In the genomic region with DNA sequence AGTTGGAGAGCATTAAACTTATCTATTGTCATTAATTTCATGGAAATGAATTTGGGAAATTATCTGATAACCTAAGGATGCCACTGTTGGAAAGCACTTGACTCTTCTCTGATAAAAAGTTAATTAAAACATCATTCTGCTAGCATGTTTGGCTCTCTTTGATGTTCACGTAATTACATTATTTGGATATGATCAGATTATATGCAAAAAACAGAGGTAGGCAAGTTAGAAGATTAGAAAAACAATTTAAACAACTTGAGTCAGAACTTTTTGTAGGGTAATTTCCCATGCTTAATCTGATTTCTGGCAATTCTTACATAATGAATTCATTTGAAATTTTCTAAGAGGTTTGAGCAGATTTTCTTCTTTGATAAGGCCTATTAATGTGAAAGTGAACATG, we compare ENCODE assay signal across 33 cellular contexts.
A peak's percentile ranks its signal among the peaks of the same experiment; 100 is the strongest.
DNase-seq lines count a peak whose midpoint lies in the region; ATAC-seq and TF ChIP-seq lines count a peak whose summit lies in the region.
"Had no signal": no experiment of that assay in that cellular context is flagged by ENCODE, and none has a peak within 500 bp of the region (broad histone marks: within the 10 kb centered on the region; RNA-seq: fewer than 3 reads in every experiment).

No MANE protein-coding gene starts in this region.

- no peak for ATAC-seq in SK-N-SH treated with all-trans-retinoic acid at 6 μM for 48 hours
- ATAC-seq in GM18502 (IDR thresholded peaks at IDR 0.05; ENCODE audit: poor library complexity, unreplicated experiment): no peak
- ATAC-seq in PC-3: no peak
- ATAC-seq: A549; CD8-positive, alpha-beta T cell had no signal

- H3K4me2 ChIP-seq in SK-N-SH (no peak overlapping the region), PC-3 (ENCODE audit: low read length) (no peak overlapping the region)
- H3K4me2 ChIP-seq: A549; BLaER1; BLaER1 treated with 17β-estradiol and CSF1 and Interleukin-3, amounts not matched to agents 10 nM and 100 nM had no signal

- H3F3A ChIP-seq in SK-N-SH (replicated peaks; ENCODE audit: insufficient read depth) (no peaks in the 10 kb centered on the region), PC-3 (ENCODE audit: low read length, unreplicated experiment) (no peaks in the 10 kb centered on the region)

- no TSS peak for BruUV-seq in A673 (replicated peaks; lab: Mats Ljungman, UMichigan)
- BruUV-seq in PC-3 (replicated peaks; lab: Mats Ljungman, UMichigan): no TSS peak

- intact Hi-C loops in A673 (cut with micrococcal nuclease; ENCODE audit: unreplicated experiment) (no loop called here), PC-3 (cut with micrococcal nuclease) (no loop called here), ovary (cut with DNase I) (no loop called here)

- H3K36me3 ChIP-seq in A673 (ENCODE audit: insufficient read depth, low read length, poor library complexity, severe bottlenecking) (no peaks in the 10 kb centered on the region), SK-N-SH (replicated peaks in 1 of 2; ENCODE audit: control insufficient read depth in 1 of 2, insufficient read depth in 2 of 2, low read length in 1 of 2) (no peaks in the 10 kb centered on the region), PC-3 (ENCODE audit: low read depth, low read length) (no peaks in the 10 kb centered on the region), ovary (no peaks in the 10 kb centered on the region)
- H3K36me3 ChIP-seq: BE2C; BLaER1; BLaER1 treated with 17β-estradiol and CSF1 and Interleukin-3, amounts not matched to agents 10 nM and 100 nM had no signal

- H3K9ac ChIP-seq in SK-N-SH: no peak overlapping the region
- H3K9ac ChIP-seq in PC-3 (ENCODE audit: low read length): no peak overlapping the region
- H3K9ac ChIP-seq: BLaER1; BLaER1 treated with 17β-estradiol and CSF1 and Interleukin-3, amounts not matched to agents 10 nM and 100 nM had no signal

- CTCF ChIA-PET in A673 (lab: Charles Lee) (no interaction called here), SK-N-SH (lab: Yijun Ruan, JAX) (no interaction called here), PC-3 (lab: Charles Lee) (no interaction called here)

- 28% methylated on average over 1 of the region's 1 CpG for WGBS in SK-N-SH (ENCODE audit: low lambda C conversion rate)
- 60 to 76% (median 73%) methylated on average over 1 of the region's 1 CpG for WGBS in ovary, 3 donors

- H3K79me2 ChIP-seq in SK-N-SH (ENCODE audit: insufficient read depth) (no peaks in the 10 kb centered on the region), PC-3 (ENCODE audit: low read length) (no peaks in the 10 kb centered on the region)

- H3K4me3 ChIP-seq in A673 (ENCODE audit: low read depth, low read length, poor library complexity, severe bottlenecking) (no peak overlapping the region), SK-N-SH (ENCODE audit: low read depth in 2 of 2, low read length in 1 of 2) (no peak overlapping the region), PC-3 (ENCODE audit: low read length) (no peak overlapping the region), ovary (no peak overlapping the region)
- H3K4me3 ChIP-seq: A549; BLaER1; BLaER1 treated with 17β-estradiol and CSF1 and Interleukin-3, amounts not matched to agents 10 nM and 100 nM had no signal

- TF ChIP-seq EP300 in SK-N-SH (IDR thresholded peaks at IDR 0.05; ENCODE audit: borderline replicate concordance in 1 of 2, low read depth in 1 of 2, low read length in 1 of 2) (peak in 1 of 2 experiments; percentile 40; a peak in 1 of 4 replicates), ovary (IDR thresholded peaks at IDR 0.05) (no peak)

- H3K9me3 ChIP-seq in A673 (ENCODE audit: low read depth, low read length, poor library complexity, severe bottlenecking) (no peaks in the 10 kb centered on the region), SK-N-SH (no peaks in the 10 kb centered on the region), PC-3 (ENCODE audit: low read length) (no peaks in the 10 kb centered on the region), ovary (no peaks in the 10 kb centered on the region)
- H3K9me3 ChIP-seq: A549; BE2C; BLaER1; BLaER1 treated with 17β-estradiol and CSF1 and Interleukin-3, amounts not matched to agents 10 nM and 100 nM; Caco-2 had no signal

- TF ChIP-seq RAD21 in SK-N-SH (IDR thresholded peaks at IDR 0.05; ENCODE audit: low read length): no peak

- H3K27ac ChIP-seq in A673 (ENCODE audit: low read depth, low read length, poor library complexity, severe bottlenecking) (peak overlapping the region; percentile 5), SK-N-SH (ENCODE audit: low read depth in 2 of 2, low read length in 1 of 2) (no peak overlapping the region), PC-3 (ENCODE audit: low read length) (no peak overlapping the region), ovary (no peak overlapping the region)
- H3K27ac ChIP-seq: 22Rv1; A549; BLaER1; BLaER1 treated with 17β-estradiol and CSF1 and Interleukin-3, amounts not matched to agents 10 nM and 100 nM; C4-2B had no signal

- H3K4me1 ChIP-seq in A673 (ENCODE audit: insufficient read depth, low read length, poor library complexity, severe bottlenecking) (peaks cover 17% of the 10 kb centered on the region), SK-N-SH (ENCODE audit: control insufficient read depth in 1 of 2, insufficient read depth in 2 of 2, low read depth in 1 of 2, low read length in 1 of 2) (no peaks in the 10 kb centered on the region; a peak in 2 of 4 replicates), PC-3 (ENCODE audit: insufficient read depth, low read length) (no peaks in the 10 kb centered on the region), ovary (ENCODE audit: insufficient read depth) (no peaks in the 10 kb centered on the region)
- H3K4me1 ChIP-seq: A549; BE2C; BLaER1; BLaER1 treated with 17β-estradiol and CSF1 and Interleukin-3, amounts not matched to agents 10 nM and 100 nM; Caco-2 had no signal

- POLR2A ChIA-PET in A673 (lab: Charles Lee; ENCODE audit: low non-redundant PET): no interaction called here
- POLR2A ChIA-PET in SK-N-SH (lab: Yijun Ruan, JAX): no interaction called here
- POLR2A ChIA-PET in PC-3 (lab: Charles Lee; ENCODE audit: unreplicated experiment): no interaction called here

- no peak for TF ChIP-seq POLR2A in ovary (IDR thresholded peaks at IDR 0.05)

- no peaks in the 10 kb centered on the region for H3K27me3 ChIP-seq in A673 (replicated peaks; ENCODE audit: insufficient read depth, low read depth, low read length, poor library complexity)
- no peaks in the 10 kb centered on the region for H3K27me3 ChIP-seq in SK-N-SH (ENCODE audit: insufficient read depth)
- H3K27me3 ChIP-seq in PC-3 (ENCODE audit: low read length): no peaks in the 10 kb centered on the region
- no peaks in the 10 kb centered on the region for H3K27me3 ChIP-seq in ovary
- H3K27me3 ChIP-seq: BE2C; BLaER1; BLaER1 treated with 17β-estradiol and CSF1 and Interleukin-3, amounts not matched to agents 10 nM and 100 nM had no signal

- no peak overlapping the region for H2AFZ ChIP-seq in SK-N-SH (ENCODE audit: low read depth)
- no peak overlapping the region for H2AFZ ChIP-seq in PC-3 (ENCODE audit: low read length)

- DNase-seq in A673 (ENCODE audit: low spot score) (peak; percentile 35), SK-N-DZ (ENCODE audit: low spot score) (peak; percentile 54), SK-N-SH (no peak), PC-3 (no peak), AG08396 (ENCODE audit: low spot score) (no peak), ovary (no peak)
- DNase-seq: 8988T; ACHN; AML-193; BE2C; C1 segment of cervical spinal cord; Caco-2; Calu3; CD4-positive, alpha-beta memory T cell; CD4-positive, alpha-beta T cell; CD4-positive, CD25-positive, alpha-beta regulatory T cell; CD8-positive, alpha-beta memory T cell; CD8-positive, alpha-beta T cell; COR-L47; DMS 273 treated with DMSO at 0.1 percent for 48 hours; DMS153; DMS53; DMS79; DMS79 treated with DMSO at 0.1 percent for 48 hours; DND-41; EL had no signal

- no peaks in the 10 kb centered on the region for H3K9me2 ChIP-seq in SK-N-SH
- no peaks in the 10 kb centered on the region for H3K9me2 ChIP-seq in PC-3 (replicated peaks; ENCODE audit: low read length)

- H4K20me1 ChIP-seq in SK-N-SH (ENCODE audit: insufficient read depth) (no peaks in the 10 kb centered on the region), PC-3 (ENCODE audit: low read length) (no peaks in the 10 kb centered on the region)
- H4K20me1 ChIP-seq: BLaER1; BLaER1 treated with 17β-estradiol and CSF1 and Interleukin-3, amounts not matched to agents 10 nM and 100 nM had no signal

- no peak for TF ChIP-seq CTCF in A673 (conservative IDR thresholded peaks at IDR 0.05; ENCODE audit: low read depth, low read length)
- no peak for TF ChIP-seq CTCF in SK-N-SH (IDR thresholded peaks at IDR 0.05)
- no peak for TF ChIP-seq CTCF in PC-3 (conservative IDR thresholded peaks at IDR 0.05; ENCODE audit: low read depth, low read length)
- TF ChIP-seq CTCF in ovary (IDR thresholded peaks at IDR 0.05): no peak

TF ChIP-seq in SK-N-SH treated with all-trans-retinoic acid at 6 μM for 48 hours, 23 proteins besides CTCF, POLR2A, EP300 and RAD21 (continues in another document):
- TF ChIP-seq BACH2 (CRISPR knock-in tag; IDR thresholded peaks at IDR 0.05; ENCODE audit: borderline replicate concordance) (no peak), OSR1 (CRISPR knock-in tag; IDR thresholded peaks at IDR 0.05) (no peak), ARNTL (CRISPR knock-in tag; IDR thresholded peaks at IDR 0.05; ENCODE audit: borderline replicate concordance, low read depth) (no peak)
- TF ChIP-seq, protein P1, sequence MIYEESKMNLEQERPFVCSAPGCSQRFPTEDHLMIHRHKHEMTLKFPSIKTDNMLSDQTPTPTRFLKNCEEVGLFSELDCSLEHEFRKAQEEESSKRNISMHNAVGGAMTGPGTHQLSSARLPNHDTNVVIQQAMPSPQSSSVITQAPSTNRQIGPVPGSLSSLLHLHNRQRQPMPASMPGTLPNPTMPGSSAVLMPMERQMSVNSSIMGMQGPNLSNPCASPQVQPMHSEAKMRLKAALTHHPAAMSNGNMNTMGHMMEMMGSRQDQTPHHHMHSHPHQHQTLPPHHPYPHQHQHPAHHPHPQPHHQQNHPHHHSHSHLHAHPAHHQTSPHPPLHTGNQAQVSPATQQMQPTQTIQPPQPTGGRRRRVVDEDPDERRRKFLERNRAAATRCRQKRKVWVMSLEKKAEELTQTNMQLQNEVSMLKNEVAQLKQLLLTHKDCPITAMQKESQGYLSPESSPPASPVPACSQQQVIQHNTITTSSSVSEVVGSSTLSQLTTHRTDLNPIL (CRISPR knock-in tag; IDR thresholded peaks at IDR 0.05; ENCODE audit: low read depth): no peak

Comparison
In these comparisons a context has a peak if more than half of its experiments do, and no peak if none do; other contexts are left out.
1. DNase-seq: peak in A673 (single experiment) and SK-N-DZ (single experiment); none in SK-N-SH (single experiment), PC-3 (single experiment), AG08396 (single experiment) and ovary (0 of 5).